ENCODE assay signal across 1 cellular context in genomic region chr2:134683561-134684112, GRCh38.
A peak's percentile ranks its signal among the peaks of the same experiment; 100 is the strongest.
TF ChIP-seq lines count a peak whose summit lies in the region.

No MANE protein-coding gene starts in this region.

TF ChIP-seq in K562, 482 proteins besides CTCF, POLR2A, EP300 and RAD21 (continued from another document and continues in another):
- TF ChIP-seq PBX2 (CRISPR knock-in tag; IDR thresholded peaks at IDR 0.05; ENCODE audit: low read depth) (peak; percentile 54; the same call in 1 of the 2 replicates), PBX2 (tag; conservative IDR thresholded peaks at IDR 0.05; ENCODE audit: low read depth) (peak; percentile 78), ZNF589 (CRISPR knock-in tag; IDR thresholded peaks at IDR 0.05; ENCODE audit: low read depth) (peak; percentile 71; the same call in 1 of the 2 replicates), ZSCAN32 (CRISPR knock-in tag; IDR thresholded peaks at IDR 0.05) (no peak), TRIM24 (IDR thresholded peaks at IDR 0.05) (peak in 1 of 2 experiments; percentile 51; a peak in 1 of 4 replicates), CBFA2T3 (IDR thresholded peaks at IDR 0.05) (peak; percentile 62), ZNF146 (CRISPR knock-in tag; IDR thresholded peaks at IDR 0.05; ENCODE audit: unreplicated experiment) (no peak), MAFK (IDR thresholded peaks at IDR 0.05; ENCODE audit: low read length) (peak; percentile 65), RFX1 (IDR thresholded peaks at IDR 0.05) (0 out of 2 replicates have a peak, but pooled peaks have one; percentile 14), C11orf30 (IDR thresholded peaks at IDR 0.05; ENCODE audit: low read depth) (0 out of 2 replicates have a peak, but pooled peaks have one; percentile 20), LEF1 (IDR thresholded peaks at IDR 0.05) (peak; percentile 51; the same call in 1 of the 2 replicates), ESRRA (IDR thresholded peaks at IDR 0.05; ENCODE audit: borderline replicate concordance, low read depth) (peak; percentile 95), ZBTB12 (CRISPR knock-in tag; IDR thresholded peaks at IDR 0.05) (peak; percentile 52; the same call in 1 of the 2 replicates), JUNB (CRISPR knock-in tag; conservative IDR thresholded peaks at IDR 0.05) (peak; percentile 67; the same call in 1 of the 2 replicates), ZBTB9 (CRISPR knock-in tag; IDR thresholded peaks at IDR 0.05) (0 out of 2 replicates have a peak, but pooled peaks have one; percentile 45), EP400 (IDR thresholded peaks at IDR 0.05) (no peak), NR2C1 (IDR thresholded peaks at IDR 0.05) (no peak; the same call in 1 of the 2 replicates), NR2C1 (tag; IDR thresholded peaks at IDR 0.05) (peak; percentile 87), BHLHE40 (IDR thresholded peaks at IDR 0.05; ENCODE audit: low read length) (peak; percentile 44; the same call in 1 of the 2 replicates), ZNF644 (tag; IDR thresholded peaks at IDR 0.05; ENCODE audit: low read depth) (peak; percentile 65; the same call in 1 of the 2 replicates), CREB1 (IDR thresholded peaks at IDR 0.05) (no peak), CREB1 (CRISPR knock-in tag; IDR thresholded peaks at IDR 0.05) (peak; percentile 45; the same call in 1 of the 2 replicates), CREB3L1 (IDR thresholded peaks at IDR 0.05; ENCODE audit: borderline replicate concordance, low read depth) (0 out of 2 replicates have a peak, but pooled peaks have one; percentile 58), ZBTB11 (CRISPR knock-in tag; IDR thresholded peaks at IDR 0.05) (peak in 1 of 3 experiments; percentile 61; a peak in 1 of 6 replicates), ID3 (CRISPR knock-in tag; IDR thresholded peaks at IDR 0.05) (no peak), ID3 (tag; IDR thresholded peaks at IDR 0.05) (peak; percentile 88), ZNF263 (CRISPR knock-in tag; IDR thresholded peaks at IDR 0.05; ENCODE audit: borderline replicate concordance) (peak; percentile 22; the same call in 1 of the 2 replicates), PKNOX1 (IDR thresholded peaks at IDR 0.05) (peak; percentile 92), MEIS2 (IDR thresholded peaks at IDR 0.05; ENCODE audit: partially characterized antibody) (peak; percentile 92), HMBOX1 (IDR thresholded peaks at IDR 0.05) (peak; percentile 17; the same call in 1 of the 2 replicates), CGGBP1 (CRISPR knock-in tag; IDR thresholded peaks at IDR 0.05) (no peak), SMARCE1 (IDR thresholded peaks at IDR 0.05) (peak; percentile 85; the same call in 1 of the 2 replicates), SMAD4 (CRISPR knock-in tag; conservative IDR thresholded peaks at IDR 0.05) (peak; percentile 64), KDM1A (IDR thresholded peaks at IDR 0.05) (0 out of 4 replicates have a peak, but pooled peaks of 1 of the 2 experiments have one; percentile 15), ZNF609 (CRISPR knock-in tag; IDR thresholded peaks at IDR 0.05; ENCODE audit: borderline replicate concordance) (peak; percentile 79; the same call in 1 of the 2 replicates), SMARCA4 (IDR thresholded peaks at IDR 0.05) (peak; percentile 81; the same call in 1 of the 2 replicates), ARID1B (IDR thresholded peaks at IDR 0.05) (peak; percentile 83), ZFX (CRISPR knock-in tag; IDR thresholded peaks at IDR 0.05) (peak; percentile 47; the same call in 1 of the 2 replicates), FOXA3 (CRISPR knock-in tag; conservative IDR thresholded peaks at IDR 0.05 in 1 of 2, IDR thresholded peaks at IDR 0.05 in 1 of 2) (peak; percentile 55 to 72; a peak in 1 of 4 replicates), NCOR1 (IDR thresholded peaks at IDR 0.05) (0 out of 2 replicates have a peak, but pooled peaks have one; percentile 16), CREM (IDR thresholded peaks at IDR 0.05; ENCODE audit: low read depth) (peak; percentile 71; the same call in 1 of the 2 replicates), TFAP4 (CRISPR knock-in tag; IDR thresholded peaks at IDR 0.05; ENCODE audit: borderline replicate concordance) (0 out of 2 replicates have a peak, but pooled peaks have one; percentile 24)
